Comparison of ENCODE assay signal across 8 cellular contexts in genomic region chr10:70815504-70816219, GRCh38. TPM values are rescaled to one million over a fixed set of nuclear protein-coding genes. Genes with fewer than 3 reads are reported as not detected.
A peak's percentile ranks its signal among the peaks of the same experiment; 100 is the strongest.
DNase-seq lines count a peak whose midpoint lies in the region; ATAC-seq and TF ChIP-seq lines count a peak whose summit lies in the region.

Gene SGPL1 (plus strand): TSS chr10:70815948. CDS start chr10:70816854, 906 bp downstream.

- H3K27me3 Mint-ChIP-seq in nephron progenitor cell (ENCODE audit: low read depth, poor library complexity), result peaks cover 11% of the 10 kb centered on the region
- no peaks in the 10 kb centered on the region for H3K27me3 Mint-ChIP-seq in stimulated activated naive CD8-positive, alpha-beta T cell treated with anti-CD3 and anti-CD28 coated beads, Interleukin-15, Interleukin-2, amounts not matched to agents 100 ng/mL and 50 ng/mL, for 24 hours

- peak within 1 kb of the TSS; percentile 99 for H3K27ac Mint-ChIP-seq in nephron progenitor cell
- H3K27ac Mint-ChIP-seq in stimulated activated naive CD8-positive, alpha-beta T cell treated with anti-CD3 and anti-CD28 coated beads, Interleukin-15, Interleukin-2, amounts not matched to agents 100 ng/mL and 50 ng/mL, for 24 hours, result peak within 1 kb of the TSS; percentile 91

- peak; percentile 86 for ATAC-seq in GM21390 (IDR thresholded peaks at IDR 0.05; ENCODE audit: unreplicated experiment)

- H3K4me3 ChIP-seq in HUES64 (ENCODE audit: low read length), result peak within 1 kb of the TSS; percentile 94
- H3K4me3 ChIP-seq in fibroblast of the aortic adventitia (ENCODE audit: low read depth, low read length), result peak within 1 kb of the TSS; percentile 68

- peak; percentile 82 for TF ChIP-seq CTCF in fibroblast of the aortic adventitia (IDR thresholded peaks at IDR 0.05; ENCODE audit: insufficient read depth, low read length)
- TF ChIP-seq CTCF in nephron progenitor cell (IDR thresholded peaks at IDR 0.05), result peak; percentile 78

- TF ChIP-seq POLR2A in Raji (IDR thresholded peaks at IDR 0.05; ENCODE audit: insufficient read depth, low read depth, low read length), result peak; percentile 62

- 3% methylated on average over 58 of the region's 58 CpGs for whole genome bisulfite sequencing in HUES64

- H3K9me3 Mint-ChIP-seq in nephron progenitor cell, result no peaks in the 10 kb centered on the region
- no peaks in the 10 kb centered on the region for H3K9me3 Mint-ChIP-seq in stimulated activated naive CD8-positive, alpha-beta T cell treated with anti-CD3 and anti-CD28 coated beads, Interleukin-15, Interleukin-2, amounts not matched to agents 100 ng/mL and 50 ng/mL, for 24 hours

- peak; percentile 57 for DNase-seq in DMS153 (lab: John Stamatoyannopoulos, UW)
- DNase-seq in activated effector memory CD4-positive, alpha-beta T cell treated with anti-CD3 and anti-CD28 coated beads, Interleukin-2, amount 50 U/mL, for 16 hours, result peak; percentile 95
- DNase-seq in fibroblast of the aortic adventitia (ENCODE audit: low read depth), result peak; percentile 73
- peak; percentile 92 for DNase-seq in nephron progenitor cell

- H3K36me3 ChIP-seq in HUES64 (ENCODE audit: insufficient read depth, low read length), result peaks cover 33% of the 10 kb centered on the region

- H3K4me3 Mint-ChIP-seq in nephron progenitor cell, result peak within 1 kb of the TSS; percentile 94
- H3K4me3 Mint-ChIP-seq in stimulated activated naive CD8-positive, alpha-beta T cell treated with anti-CD3 and anti-CD28 coated beads, Interleukin-15, Interleukin-2, amounts not matched to agents 100 ng/mL and 50 ng/mL, for 24 hours, result peak within 1 kb of the TSS; percentile 93

- H3K9me3 ChIP-seq in HUES64 (ENCODE audit: insufficient read depth, low read depth, low read length), result no peaks in the 10 kb centered on the region

- no peaks in the 10 kb centered on the region for H3K27me3 ChIP-seq in HUES64 (ENCODE audit: insufficient read depth, low read length)

- H3K36me3 Mint-ChIP-seq in nephron progenitor cell (ENCODE audit: low read depth), result peaks cover 24% of the 10 kb centered on the region
- H3K36me3 Mint-ChIP-seq in stimulated activated naive CD8-positive, alpha-beta T cell treated with anti-CD3 and anti-CD28 coated beads, Interleukin-15, Interleukin-2, amounts not matched to agents 100 ng/mL and 50 ng/mL, for 24 hours (ENCODE audit: low read depth), result peaks cover 33% of the 10 kb centered on the region

- peaks cover 56% of the 10 kb centered on the region for H3K4me1 Mint-ChIP-seq in nephron progenitor cell
- peaks cover 43% of the 10 kb centered on the region for H3K4me1 Mint-ChIP-seq in stimulated activated naive CD8-positive, alpha-beta T cell treated with anti-CD3 and anti-CD28 coated beads, Interleukin-15, Interleukin-2, amounts not matched to agents 100 ng/mL and 50 ng/mL, for 24 hours (ENCODE audit: low read depth)

- peak within 1 kb of the TSS; percentile 90 for H3K27ac ChIP-seq in HUES64 (ENCODE audit: low read depth, low read length)

- H3K9ac ChIP-seq in HUES64 (ENCODE audit: low read depth, low read length), result peak within 1 kb of the TSS; percentile 87

- no peaks in the 10 kb centered on the region for H3K4me1 ChIP-seq in HUES64 (ENCODE audit: insufficient read depth, low read length)

RNA-seq across cellular contexts. Expression of gene SGPL1, which starts in this region (rescaled TPM):
- 24.8 TPM for polyA plus RNA-seq in HUES64 (2013, experiment 1 of 2)
- polyA plus RNA-seq in HUES64 (2013, experiment 2 of 2), result 25.7 TPM
- 26.3 and 117 TPM in 2 replicates for total RNA-seq in fibroblast of the aortic adventitia (ENCODE audit: low replicate concordance)

Comparison
In these comparisons a context has a peak if more than half of its experiments do, and no peak if none do; other contexts are left out.
1. Peak in every context shown above with its lines: DNase-seq, ATAC-seq, H3K4me3 ChIP-seq and H3K27ac ChIP-seq.